In genomic region chr13:110916671-110917142, GRCh38 we compare ENCODE assay signal across 8 cellular contexts. TPM values are rescaled to one million over a fixed set of nuclear protein-coding genes. Genes with fewer than 3 reads are reported as not detected.
DNase-seq lines count a peak whose midpoint lies in the region; ATAC-seq, FAIRE-seq and TF ChIP-seq lines count a peak whose summit lies in the region.

No MANE protein-coding gene starts in this region.

- in situ Hi-C loops in GM12878 (cut with MboI), result no loop called here

- peaks cover 4% of the 10 kb centered on the region for H3K79me1 ChIP-seq in mesenchymal stem cell (replicated peaks; ENCODE audit: low read length, poor library complexity, severe bottlenecking)

- H3K79me2 ChIP-seq in HCT116 (ENCODE audit: insufficient read depth, low read length), result peaks cover 31% of the 10 kb centered on the region
- peaks cover 41% of the 10 kb centered on the region for H3K79me2 ChIP-seq in GM12878 (ENCODE audit: control insufficient read depth, insufficient read depth, low read length)

- H3K9me3 ChIP-seq in A549 (no peaks in the 10 kb centered on the region), HCT116 (ENCODE audit: control insufficient read depth in 1 of 2, insufficient read depth in 1 of 2, low read depth in 1 of 2, low read length in 2 of 2) (no peaks in the 10 kb centered on the region), GM12878 (replicated peaks; ENCODE audit: control insufficient read depth, insufficient read depth, low read length) (no peaks in the 10 kb centered on the region), mesenchymal stem cell (ENCODE audit: control insufficient read depth, low read length) (no peaks in the 10 kb centered on the region)

- H3K27ac ChIP-seq in A549 (no peak overlapping the region), HCT116 (ENCODE audit: low read depth, low read length) (no peak overlapping the region; the same call in 1 of the 2 replicates), GM12878 (ENCODE audit: control insufficient read depth, insufficient read depth) (no peak overlapping the region; the same call in 1 of the 2 replicates), mesenchymal stem cell (ENCODE audit: low read length, poor library complexity, severe bottlenecking) (peak overlapping the region; percentile 71)

- BruUV-seq in HCT116 (replicated peaks; lab: Mats Ljungman, UMichigan) (no TSS peak), GM12878 (replicated peaks; lab: Mats Ljungman, UMichigan) (no TSS peak)

- TF ChIP-seq RAD21 in A549 (conservative IDR thresholded peaks at IDR 0.05 in 1 of 2, IDR thresholded peaks at IDR 0.05 in 1 of 2), result no peak
- no peak for TF ChIP-seq RAD21 in HCT116 (IDR thresholded peaks at IDR 0.05; ENCODE audit: low read depth)
- no peak for TF ChIP-seq RAD21 in GM12878 (IDR thresholded peaks at IDR 0.05; ENCODE audit: insufficient read depth, low read depth, low read length)

- no peak overlapping the region for H2BK15ac ChIP-seq in mesenchymal stem cell (ENCODE audit: low read depth, poor library complexity, severe bottlenecking)

- H4K20me1 ChIP-seq in HCT116 (ENCODE audit: insufficient read depth), result peaks cover 20% of the 10 kb centered on the region; the same call in 1 of the 2 replicates
- no peaks in the 10 kb centered on the region for H4K20me1 ChIP-seq in GM12878 (ENCODE audit: control insufficient read depth, insufficient read depth)

- H3K9me2 ChIP-seq in HCT116 (ENCODE audit: insufficient read depth), result no peaks in the 10 kb centered on the region

- no peak overlapping the region for H3K18ac ChIP-seq in mesenchymal stem cell (ENCODE audit: low read depth in 1 of 2, low read length in 2 of 2)

- 87% methylated on average over 5 of the region's 5 CpGs for WGBS in A549 (ENCODE audit: missing lambda C conversion rate)
- 97% methylated on average over 5 of the region's 5 CpGs for WGBS in GM12878 (ENCODE audit: insufficient coverage, insufficient replicate concordance, low lambda C conversion rate, missing lambda C conversion rate)
- 81% methylated on average over 2 of the region's 5 CpGs for WGBS in mesenchymal stem cell

- CTCF ChIA-PET in A549 (lab: Yijun Ruan, JAX) (no interaction called here), HCT116 (lab: Charles Lee) (no interaction called here), GM12878 (lab: Yijun Ruan, JAX) (no interaction called here)

- RAD21 ChIA-PET in HCT116 (lab: Charles Lee; ENCODE audit: low non-redundant PET in 1 of 2, low total read pairs in 2 of 2, uncharacterized antibody in 2 of 2, unreplicated experiment in 2 of 2) (no interaction called here), GM12878 (lab: Charles Lee; ENCODE audit: unreplicated experiment) (interaction anchor here (0.6 kb wide), 1 partner anchor 125 kb away, joined by 3 read pairs; no protein-coding TSS in a partner anchor)

- no peak overlapping the region for H2BK5ac ChIP-seq in mesenchymal stem cell (ENCODE audit: low read depth, low read length, poor library complexity, severe bottlenecking)

- ATAC-seq in A549 (no peak), HCT116 (no peak), GM12878 (no peak)

- H3K4ac ChIP-seq in mesenchymal stem cell (ENCODE audit: low read depth in 1 of 2, low read length in 2 of 2), result no peak overlapping the region

- H2AFZ ChIP-seq in HCT116 (ENCODE audit: low read depth, low read length, poor library complexity, severe bottlenecking), result no peak overlapping the region
- H2AFZ ChIP-seq in GM12878 (ENCODE audit: control insufficient read depth, low read depth, low read length), result no peak overlapping the region
- no peak overlapping the region for H2AFZ ChIP-seq in mesenchymal stem cell (ENCODE audit: low read depth, low read length)

- H3K4me3 ChIP-seq in A549 (no peak overlapping the region), HCT116 (replicated peaks in 1 of 2; ENCODE audit: low read depth in 1 of 2, low read length in 2 of 2) (peak overlapping the region in 1 of 2 experiments; percentile 92; a peak in 1 of 4 replicates), GM12878 (peak overlapping the region; percentile 85; the same call in 1 of the 2 replicates), mesenchymal stem cell (ENCODE audit: insufficient read depth in 1 of 2, low read depth in 1 of 2, low read length in 2 of 2) (peak overlapping the region in 1 of 2 experiments; percentile 86)

- H3K9ac ChIP-seq in HCT116 (ENCODE audit: low read length) (peak overlapping the region; percentile 98), GM12878 (ENCODE audit: control insufficient read depth, insufficient read depth, low read length) (no peak overlapping the region), mesenchymal stem cell (ENCODE audit: low read length) (peak overlapping the region; percentile 100)

- H3K36me3 ChIP-seq in HCT116 (ENCODE audit: control insufficient read depth in 1 of 2, insufficient read depth in 2 of 2, low read length in 2 of 2) (peaks cover 0 to 16% of the 10 kb centered on the region in 2 experiments; a peak in 1 of 4 replicates), GM12878 (ENCODE audit: control insufficient read depth in 2 of 2, insufficient read depth in 2 of 2, low read length in 1 of 2) (no peaks in the 10 kb centered on the region; a peak in 1 of 4 replicates), mesenchymal stem cell (ENCODE audit: control insufficient read depth in 1 of 2, insufficient read depth in 2 of 2, low read depth in 1 of 2, low read length in 2 of 2) (no peaks in the 10 kb centered on the region)

- SMC1A ChIA-PET in GM12878 (lab: Charles Lee; ENCODE audit: uncharacterized antibody, unreplicated experiment), result no interaction called here

- H3K4me2 ChIP-seq in A549, result peak overlapping the region; percentile 79; the same call in 1 of the 3 replicates
- peak overlapping the region; percentile 81 for H3K4me2 ChIP-seq in HCT116 (ENCODE audit: low read length)
- H3K4me2 ChIP-seq in GM12878 (ENCODE audit: control insufficient read depth, insufficient read depth), result peak overlapping the region; percentile 56; the same call in 1 of the 2 replicates
- peak overlapping the region; percentile 25 for H3K4me2 ChIP-seq in mesenchymal stem cell (ENCODE audit: low read length, poor library complexity, severe bottlenecking)

- no peak overlapping the region for H4K8ac ChIP-seq in mesenchymal stem cell (ENCODE audit: low read length)

- H2BK12ac ChIP-seq in mesenchymal stem cell (ENCODE audit: low read length in 2 of 2), result no peak overlapping the region

- no peak overlapping the region for H3K23ac ChIP-seq in mesenchymal stem cell (ENCODE audit: low read length in 2 of 2)

- H2BK120ac ChIP-seq in mesenchymal stem cell (ENCODE audit: low read depth, low read length), result no peak overlapping the region

- intact Hi-C loops in HCT116 (cut with micrococcal nuclease), result loop anchor here (10.0 kb wide), 1 partner anchor 128 kb away; no protein-coding TSS in a partner anchor
- intact Hi-C loops in GM12878 (cut with micrococcal nuclease; ENCODE audit: unreplicated experiment), result loop anchor here (5.0 to 10.0 kb wide), 3 partner anchors 236 to 472 kb away; no protein-coding TSS in a partner anchor

- no peak overlapping the region for H3K14ac ChIP-seq in mesenchymal stem cell (ENCODE audit: low read length in 2 of 2)

- DNase-seq in A549 (ENCODE audit: low read depth in 1 of 2, low spot score in 1 of 2) (no peak), HCT116 (ENCODE audit: low read depth, low spot score) (no peak), GM12878 (ENCODE audit: low read depth, low spot score) (no peak), mesenchymal stem cell (peak; percentile 83), putamen (ENCODE audit: low spot score) (no peak), ecto neural progenitor cell (ENCODE audit: low spot score) (no peak), ureter (ENCODE audit: low spot score) (no peak)
- DNase-seq in stimulated activated CD4-positive, alpha-beta T cell treated with anti-CD3 and anti-CD28 coated beads, Interleukin-12 subunit alpha, Interleukin-12 subunit beta, amount 100 ng/mL, for 4 hours, result no peak

- H4K91ac ChIP-seq in mesenchymal stem cell (ENCODE audit: low read length), result no peak overlapping the region

- no peaks in the 10 kb centered on the region for H3K27me3 ChIP-seq in HCT116 (ENCODE audit: insufficient read depth, low read length)
- H3K27me3 ChIP-seq in GM12878 (replicated peaks in 1 of 2; ENCODE audit: control insufficient read depth in 2 of 2, insufficient read depth in 2 of 2, low read length in 1 of 2), result no peaks in the 10 kb centered on the region
- peaks cover 0 to 2% of the 10 kb centered on the region in 2 experiments for H3K27me3 ChIP-seq in mesenchymal stem cell (ENCODE audit: control insufficient read depth in 1 of 2, insufficient read depth in 1 of 2, low read length in 2 of 2)

- H3K4me1 ChIP-seq in A549, result peaks cover 14% of the 10 kb centered on the region
- peaks cover 21 to 38% of the 10 kb centered on the region in 2 experiments for H3K4me1 ChIP-seq in HCT116 (ENCODE audit: control insufficient read depth in 1 of 2, insufficient read depth in 2 of 2, low read length in 2 of 2)
- peaks cover 35% of the 10 kb centered on the region for H3K4me1 ChIP-seq in GM12878 (ENCODE audit: control insufficient read depth, insufficient read depth, low read length)
- peaks cover 4% of the 10 kb centered on the region for H3K4me1 ChIP-seq in mesenchymal stem cell (ENCODE audit: control insufficient read depth, insufficient read depth, low read depth, low read length)

- TF ChIP-seq CTCF in A549 (IDR thresholded peaks at IDR 0.05), result no peak
- TF ChIP-seq CTCF in HCT116 (IDR thresholded peaks at IDR 0.05 in 2 of 3, conservative IDR thresholded peaks at IDR 0.05 in 1 of 3; ENCODE audit: borderline replicate concordance in 1 of 3, insufficient read depth in 1 of 3, low read depth in 2 of 3, low read length in 2 of 3), result no peak
- no peak for TF ChIP-seq CTCF in GM12878 (IDR thresholded peaks at IDR 0.05 in 2 of 3, conservative IDR thresholded peaks at IDR 0.05 in 1 of 3; ENCODE audit: control insufficient read depth in 2 of 3, extremely low read depth in 1 of 3, insufficient read depth in 1 of 3, low read depth in 3 of 3, low read length in 3 of 3)

- TF ChIP-seq POLR2A in A549 (IDR thresholded peaks at IDR 0.05; ENCODE audit: low read length), result no peak
- TF ChIP-seq POLR2A in HCT116 (IDR thresholded peaks at IDR 0.05; ENCODE audit: borderline replicate concordance, extremely low read depth, insufficient read depth, insufficient read length), result no peak
- no peak for TF ChIP-seq POLR2A in GM12878 (IDR thresholded peaks at IDR 0.05; ENCODE audit: low read depth, low read length)

- no peak overlapping the region for H2AK5ac ChIP-seq in mesenchymal stem cell (ENCODE audit: low read length, severe bottlenecking)

- POLR2A ChIA-PET in A549 (lab: Yijun Ruan, JAX), result no interaction called here
- POLR2A ChIA-PET in HCT116 (lab: Charles Lee), result no interaction called here
- POLR2A ChIA-PET in GM12878 (lab: Charles Lee), result no interaction called here

- no peak for TF ChIP-seq EP300 in A549 (IDR thresholded peaks at IDR 0.05)
- no peak for TF ChIP-seq EP300 in GM12878 (IDR thresholded peaks at IDR 0.05; ENCODE audit: borderline replicate concordance in 1 of 2, control insufficient read depth in 1 of 2, low read depth in 2 of 2, low read length in 2 of 2)

- no peak for FAIRE-seq in A549 (lab: Jason Lieb, UNC)
- no peak for FAIRE-seq in GM12878 (lab: Jason Lieb, UNC)

RNA-seq across cellular contexts. Expression of gene ANKRD10, which starts 1.8 kb away (rescaled TPM):
- polyA plus RNA-seq in A549 (2011; rRNA removed) (60.2 and 66.0 TPM in 2 replicates), A549 (2017; fragmentation: RNase III; extraction: RNeasy Plus Mini Kit Qiagen cat#74134 plus additional on column Dnase treatment) (27.8 to 35.9 TPM (median 32.1 TPM) in 3 replicates), GM12878 (2011; rRNA removed) (199 and 280 TPM in 2 replicates), GM12878 (2014; fragmentation: Illumina TruSeq; extraction: Trizol) (54.8 and 70.4 TPM in 2 replicates), GM12878 (2014; fragmentation: Nextera tagmentation; extraction: Ambion mirVana) (10 to 100 TPM; 47.1 to 62.3 TPM), GM12878 (2014; rRNA removed) (90.2 and 90.8 TPM in 2 replicates), GM12878 (2016; fragmentation: Nextera tagmentation; extraction: Ambion mirVana) (100 to 1,000 TPM in 1 of 2 experiments, 10 to 100 TPM in 1; 95.1 to 101 TPM)
- 23.3 and 26.1 TPM in 2 replicates for polyA plus RNA-seq in A549 (2012; cell fraction: cytosol; rRNA removed)
- polyA plus RNA-seq in A549 (2012; cell fraction: nucleus; rRNA removed), result 72.9 and 89.4 TPM in 2 replicates
- polyA minus RNA-seq in A549 (2011; rRNA and poly(A)+ RNA removed), result 56.5 and 92.3 TPM in 2 replicates
- total RNA-seq in HCT116 (2021; ENCODE audit: unreplicated experiment) (173 TPM), GM12878 (2014; rRNA removed) (121 and 123 TPM in 2 replicates), GM12878 (2014; rRNA removed; fragmentation: Illumina TruSeq; extraction: Trizol) (99.9 and 134 TPM in 2 replicates), GM12878 (2021) (82.4 and 99.4 TPM in 2 replicates), ureter (138 TPM)
- polyA plus RNA-seq in HCT116 (2012), result 96.3 and 102 TPM in 2 replicates
- 583 and 599 TPM in 2 replicates for total RNA-seq in GM12878 (2013; cell fraction: nucleolus; rRNA removed)
- 83.0 TPM for polyA plus RNA-seq in GM12878 (2011; ENCODE audit: low read depth)
- 62.8 and 75.6 TPM in 2 replicates for polyA plus RNA-seq in GM12878 (2011; cell fraction: cytosol; rRNA removed)
- polyA plus RNA-seq in GM12878 (2011; cell fraction: nucleus; rRNA removed), result 410 and 447 TPM in 2 replicates
- polyA plus RNA-seq in GM12878 (2012), result 87.9 and 91.2 TPM in 2 replicates
- polyA minus RNA-seq in GM12878 (2011; rRNA and poly(A)+ RNA removed), result 107 and 137 TPM in 2 replicates
- 87.7 and 99.2 TPM in 2 replicates for polyA minus RNA-seq in GM12878 (2011; cell fraction: cytosol; rRNA and poly(A)+ RNA removed)
- 344 and 435 TPM in 2 replicates for polyA minus RNA-seq in GM12878 (2011; cell fraction: nucleus; rRNA and poly(A)+ RNA removed)
- polyA plus RNA-seq in mesenchymal stem cell (2013, experiment 1 of 2), result 34.0 TPM
- 33.7 TPM for polyA plus RNA-seq in mesenchymal stem cell (2013, experiment 2 of 2)

Comparison
In these comparisons a context has a peak if more than half of its experiments do, and no peak if none do; other contexts are left out.
1. H3K4me2 ChIP-seq: peak in every context shown above with its lines; median percentile 81 in HCT116; 79 in A549; 56 in GM12878; 25 in mesenchymal stem cell.